Comparison of ENCODE assay signal across 8 cellular contexts in the genomic region with DNA sequence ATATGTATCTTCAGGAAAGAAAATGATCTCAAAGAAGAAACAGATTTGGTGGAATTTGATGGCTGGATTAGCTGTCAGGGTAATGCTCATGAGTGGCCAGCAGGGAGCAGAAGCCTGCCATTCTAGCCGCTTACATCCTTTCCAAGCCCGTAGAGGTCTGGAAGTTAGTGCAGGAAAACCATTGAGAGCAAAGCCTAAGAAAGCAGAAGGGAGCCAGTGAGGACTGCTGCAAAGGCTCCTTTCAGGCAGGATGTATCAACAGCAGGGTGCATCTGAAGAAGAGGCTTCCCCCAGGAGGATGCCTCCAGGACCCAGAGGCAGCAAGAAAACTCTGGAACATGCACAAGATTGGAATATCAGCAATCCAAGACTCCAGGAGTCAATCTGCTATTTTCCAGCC. TPM values are rescaled to one million over a fixed set of nuclear protein-coding genes. Genes with fewer than 3 reads are reported as not detected.
DNase-seq lines count a peak whose midpoint lies in the region; ATAC-seq, FAIRE-seq and TF ChIP-seq lines count a peak whose summit lies in the region.

No MANE protein-coding gene starts in this region.

- H3K4me3 Mint-ChIP-seq in T-helper 17 cell, result no peak overlapping the region

- peaks cover 5% of the 10 kb centered on the region for H3K27me3 Mint-ChIP-seq in T-helper 17 cell

- H3K4me1 Mint-ChIP-seq in T-helper 17 cell, result peaks cover 18% of the 10 kb centered on the region

- H3K36me3 ChIP-seq in GM06990 (ENCODE audit: control insufficient read depth, insufficient read depth, low read length), result no peaks in the 10 kb centered on the region

- peak; percentile 57 for ATAC-seq in T-helper 17 cell
- peak; percentile 98 for ATAC-seq in left lobe of liver
- no peak for ATAC-seq in GM19455 (IDR thresholded peaks at IDR 0.05; ENCODE audit: unreplicated experiment)

- H3K9me3 ChIP-seq in T-helper 17 cell (ENCODE audit: control insufficient read depth, low read length, poor library complexity, severe bottlenecking), result no peaks in the 10 kb centered on the region

- FAIRE-seq in A204.1 (lab: Jason Lieb, UNC), result peak; percentile 90

- no peaks in the 10 kb centered on the region for H3K36me3 Mint-ChIP-seq in T-helper 17 cell (ENCODE audit: low read depth)

- H3K4me3 ChIP-seq in GM06990 (replicated peaks; ENCODE audit: low read depth, low read length), result no peak overlapping the region

- peak; percentile 84 for TF ChIP-seq CTCF in GM06990 (IDR thresholded peaks at IDR 0.05; ENCODE audit: insufficient read depth, low read length, poor library complexity, severe bottlenecking)

- no peaks in the 10 kb centered on the region for H3K27me3 ChIP-seq in GM06990 (replicated peaks; ENCODE audit: control insufficient read depth, insufficient read depth, low read length)

- peak overlapping the region; percentile 72 for H3K27ac Mint-ChIP-seq in T-helper 17 cell

- no peak for DNase-seq in GM06990 (ENCODE audit: extremely low read depth, insufficient read length)
- peak; percentile 45 for DNase-seq in NCI-H1105 (lab: John Stamatoyannopoulos, UW)
- no peak for DNase-seq in T-helper 17 cell
- DNase-seq in dedifferentiated amniotic fluid mesenchymal stem cell (ENCODE audit: extremely low spot score), result peak; percentile 73
- DNase-seq in left lobe of liver (ENCODE audit: low spot score), result peak; percentile 52
- peak; percentile 58 for DNase-seq in stromal cell of bone marrow (ENCODE audit: low read depth)

RNA-seq across cellular contexts. Expression of gene LBH, which starts 22.9 kb away (rescaled TPM):
- total RNA-seq in T-helper 17 cell (100 to 1,000 TPM; 118 to 127 TPM), left lobe of liver (7.6 TPM)

Comparison
In these comparisons a context has a peak if more than half of its experiments do, and no peak if none do; other contexts are left out.
1. DNase-seq: peak in NCI-H1105 (single experiment), dedifferentiated amniotic fluid mesenchymal stem cell (single experiment), left lobe of liver (single experiment) and stromal cell of bone marrow (single experiment); none in GM06990 (single experiment) and T-helper 17 cell (0 of 3).
2. RNA of gene LBH, which starts 22.9 kb away (total RNA-seq): 118 to 127 TPM in T-helper 17 cell; 7.6 TPM in left lobe of liver (single experiment); every median in the first group is over 10 times any median in the second.